In genomic region chr14:64873506-64874220, GRCh38 we compare ENCODE assay signal across 2 cellular contexts.
TF ChIP-seq lines count a peak whose summit lies in the region.

No MANE protein-coding gene starts in this region.

TF ChIP-seq in HEK293, 187 proteins besides CTCF, POLR2A, EP300 and RAD21:
- no peak for TF ChIP-seq ZNF114 (tag by site-specific recombination; IDR thresholded peaks at IDR 0.05)
- no peak for TF ChIP-seq ZNF266 (tag by site-specific recombination; IDR thresholded peaks at IDR 0.05; ENCODE audit: low read depth)
- TF ChIP-seq, protein P1, sequence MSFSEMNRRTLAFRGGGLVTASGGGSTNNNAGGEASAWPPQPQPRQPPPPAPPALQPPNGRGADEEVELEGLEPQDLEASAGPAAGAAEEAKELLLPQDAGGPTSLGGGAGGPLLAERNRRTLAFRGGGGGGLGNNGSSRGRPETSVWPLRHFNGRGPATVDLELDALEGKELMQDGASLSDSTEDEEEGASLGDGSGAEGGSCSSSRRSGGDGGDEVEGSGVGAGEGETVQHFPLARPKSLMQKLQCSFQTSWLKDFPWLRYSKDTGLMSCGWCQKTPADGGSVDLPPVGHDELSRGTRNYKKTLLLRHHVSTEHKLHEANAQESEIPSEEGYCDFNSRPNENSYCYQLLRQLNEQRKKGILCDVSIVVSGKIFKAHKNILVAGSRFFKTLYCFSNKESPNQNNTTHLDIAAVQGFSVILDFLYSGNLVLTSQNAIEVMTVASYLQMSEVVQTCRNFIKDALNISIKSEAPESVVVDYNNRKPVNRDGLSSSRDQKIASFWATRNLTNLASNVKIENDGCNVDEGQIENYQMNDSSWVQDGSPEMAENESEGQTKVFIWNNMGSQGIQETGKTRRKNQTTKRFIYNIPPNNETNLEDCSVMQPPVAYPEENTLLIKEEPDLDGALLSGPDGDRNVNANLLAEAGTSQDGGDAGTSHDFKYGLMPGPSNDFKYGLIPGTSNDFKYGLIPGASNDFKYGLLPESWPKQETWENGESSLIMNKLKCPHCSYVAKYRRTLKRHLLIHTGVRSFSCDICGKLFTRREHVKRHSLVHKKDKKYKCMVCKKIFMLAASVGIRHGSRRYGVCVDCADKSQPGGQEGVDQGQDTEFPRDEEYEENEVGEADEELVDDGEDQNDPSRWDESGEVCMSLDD (tag by site-specific recombination; IDR thresholded peaks at IDR 0.05): no peak
- 0 out of 2 replicates have a peak, but pooled peaks have one; percentile 10 for TF ChIP-seq ZNF692 (tag by site-specific recombination; IDR thresholded peaks at IDR 0.05)
- TF ChIP-seq ZIC2 (tag by site-specific recombination; IDR thresholded peaks at IDR 0.05): no peak
- TF ChIP-seq ZFP69B (tag by site-specific recombination; IDR thresholded peaks at IDR 0.05): no peak
- TF ChIP-seq PRDM1 (tag by site-specific recombination; IDR thresholded peaks at IDR 0.05): peak; percentile 36; the same call in 1 of the 2 replicates
- TF ChIP-seq PRDM10 (tag by site-specific recombination; IDR thresholded peaks at IDR 0.05): peak; percentile 56
- TF ChIP-seq ZNF426 (tag by site-specific recombination; IDR thresholded peaks at IDR 0.05): no peak
- TF ChIP-seq MEIS1 (CRISPR knock-in tag; IDR thresholded peaks at IDR 0.05; ENCODE audit: borderline replicate concordance): no peak
- no peak for TF ChIP-seq ZNF140 (tag by site-specific recombination; IDR thresholded peaks at IDR 0.05)
- TF ChIP-seq ZSCAN23 (tag by site-specific recombination; IDR thresholded peaks at IDR 0.05): no peak
- TF ChIP-seq ZNF24 (tag by site-specific recombination; IDR thresholded peaks at IDR 0.05): no peak
- no peak for TF ChIP-seq IKZF3 (tag by site-specific recombination; IDR thresholded peaks at IDR 0.05)
- TF ChIP-seq ZNF629 (tag by site-specific recombination; IDR thresholded peaks at IDR 0.05): 0 out of 2 replicates have a peak, but pooled peaks have one; percentile 16
- no peak for TF ChIP-seq ZNF157 (tag by site-specific recombination; IDR thresholded peaks at IDR 0.05)
- peak; percentile 81 for TF ChIP-seq ZBTB17 (tag by site-specific recombination; IDR thresholded peaks at IDR 0.05)

TF ChIP-seq in K562, 482 proteins besides CTCF, POLR2A, EP300 and RAD21:
- TF ChIP-seq, protein P2, sequence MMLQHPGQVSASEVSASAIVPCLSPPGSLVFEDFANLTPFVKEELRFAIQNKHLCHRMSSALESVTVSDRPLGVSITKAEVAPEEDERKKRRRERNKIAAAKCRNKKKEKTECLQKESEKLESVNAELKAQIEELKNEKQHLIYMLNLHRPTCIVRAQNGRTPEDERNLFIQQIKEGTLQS (IDR thresholded peaks at IDR 0.05): peak; percentile 43; the same call in 1 of the 2 replicates
- TF ChIP-seq, protein P2 (CRISPR knock-in tag; conservative IDR thresholded peaks at IDR 0.05): no peak
- TF ChIP-seq ZNF316 (IDR thresholded peaks at IDR 0.05) (no peak), MNT (conservative IDR thresholded peaks at IDR 0.05) (no peak), POLR2AphosphoS5 (IDR thresholded peaks at IDR 0.05; ENCODE audit: control insufficient read depth, insufficient read depth, low read depth, low read length) (no peak), CEBPG (CRISPR knock-in tag; IDR thresholded peaks at IDR 0.05) (no peak), CEBPG (tag; conservative IDR thresholded peaks at IDR 0.05 in 1 of 2, IDR thresholded peaks at IDR 0.05 in 1 of 2) (peak; percentile 42 to 49; a peak in 2 of 4 replicates), CEBPB (tag; IDR thresholded peaks at IDR 0.05) (peak; percentile 46), ZNF3 (CRISPR knock-in tag; IDR thresholded peaks at IDR 0.05) (no peak), TCF3 (CRISPR knock-in tag; IDR thresholded peaks at IDR 0.05) (no peak), RBM14 (IDR thresholded peaks at IDR 0.05; ENCODE audit: borderline replicate concordance, insufficient read depth, low read depth, low read length) (no peak), RBM34 (IDR thresholded peaks at IDR 0.05; ENCODE audit: borderline replicate concordance, insufficient read depth, low read length) (no peak), MITF (IDR thresholded peaks at IDR 0.05) (no peak), ZNF778 (CRISPR knock-in tag; IDR thresholded peaks at IDR 0.05) (no peak), ZNF274 (IDR thresholded peaks at IDR 0.05; ENCODE audit: borderline replicate concordance, low read depth, low read length) (no peak), CTBP1 (IDR thresholded peaks at IDR 0.05; ENCODE audit: borderline replicate concordance) (peak; percentile 30; the same call in 1 of the 2 replicates), E2F3 (CRISPR knock-in tag; IDR thresholded peaks at IDR 0.05) (no peak), JUND (IDR thresholded peaks at IDR 0.05; ENCODE audit: borderline replicate concordance, low read depth, low read length) (peak; percentile 22; the same call in 1 of the 2 replicates), JUND (tag; IDR thresholded peaks at IDR 0.05; ENCODE audit: borderline replicate concordance, low read depth, low read length) (no peak), ZNF395 (CRISPR knock-in tag; IDR thresholded peaks at IDR 0.05) (no peak), MCM2 (IDR thresholded peaks at IDR 0.05; ENCODE audit: low read depth) (no peak), FOXA3 (CRISPR knock-in tag; conservative IDR thresholded peaks at IDR 0.05 in 1 of 2, IDR thresholded peaks at IDR 0.05 in 1 of 2) (peak in 1 of 2 experiments; percentile 75; a peak in 2 of 4 replicates)
- TF ChIP-seq, protein P3, sequence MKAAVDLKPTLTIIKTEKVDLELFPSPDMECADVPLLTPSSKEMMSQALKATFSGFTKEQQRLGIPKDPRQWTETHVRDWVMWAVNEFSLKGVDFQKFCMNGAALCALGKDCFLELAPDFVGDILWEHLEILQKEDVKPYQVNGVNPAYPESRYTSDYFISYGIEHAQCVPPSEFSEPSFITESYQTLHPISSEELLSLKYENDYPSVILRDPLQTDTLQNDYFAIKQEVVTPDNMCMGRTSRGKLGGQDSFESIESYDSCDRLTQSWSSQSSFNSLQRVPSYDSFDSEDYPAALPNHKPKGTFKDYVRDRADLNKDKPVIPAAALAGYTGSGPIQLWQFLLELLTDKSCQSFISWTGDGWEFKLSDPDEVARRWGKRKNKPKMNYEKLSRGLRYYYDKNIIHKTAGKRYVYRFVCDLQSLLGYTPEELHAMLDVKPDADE (conservative IDR thresholded peaks at IDR 0.05; ENCODE audit: control insufficient read depth, low read depth, low read length): no peak
